Comparison of ENCODE assay signal across 8 cellular contexts in the genomic region with DNA sequence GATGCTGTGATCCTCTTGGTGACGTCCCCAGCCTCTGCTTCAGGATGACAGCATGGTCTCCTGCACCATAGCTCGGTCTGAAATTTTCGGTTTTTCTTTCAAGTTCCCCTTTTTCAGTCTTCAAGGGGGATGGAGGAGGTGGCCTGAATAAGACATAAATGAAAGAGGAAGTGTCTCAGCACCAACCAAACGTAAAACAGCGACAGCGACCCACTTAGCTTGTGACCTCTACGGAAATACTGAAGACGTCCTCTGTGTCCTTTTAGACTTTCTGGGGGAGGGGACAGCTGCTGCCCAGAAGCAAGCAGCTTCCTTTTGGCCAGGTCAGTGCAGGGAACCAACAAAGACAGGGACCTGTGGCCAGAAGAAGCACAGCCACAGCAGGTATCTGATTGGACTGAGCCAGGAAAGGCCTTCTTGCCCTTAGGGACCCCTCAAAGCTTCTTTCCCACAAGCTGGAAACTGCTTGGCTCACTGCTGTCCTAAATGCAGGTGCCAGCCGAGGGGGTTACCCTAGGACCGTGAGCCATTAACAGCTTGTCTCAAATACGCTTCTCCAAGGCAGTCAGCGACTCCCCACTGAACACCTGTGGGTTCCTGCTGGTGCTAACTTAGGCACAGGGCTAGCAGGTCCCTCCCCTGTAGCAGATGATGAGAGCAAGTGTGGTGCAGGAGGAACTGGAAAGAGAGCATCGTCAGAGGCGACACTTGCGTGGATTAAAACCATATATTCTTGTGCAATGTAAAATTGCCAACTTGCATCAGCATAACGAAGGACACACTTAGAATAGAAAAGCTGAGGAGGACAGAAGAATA.
A peak's percentile ranks its signal among the peaks of the same experiment; 100 is the strongest.
DNase-seq lines count a peak whose midpoint lies in the region; ATAC-seq and TF ChIP-seq lines count a peak whose summit lies in the region.
"Not testable (repeated sequence)": the region's sequence is repeated elsewhere in the genome, so short reads cannot be mapped to it uniquely, and the experiment has no call there.

No MANE protein-coding gene starts in this region.

- H3K4me1 ChIP-seq in prostate gland (replicated peaks) (peaks cover 19% of the 10 kb centered on the region), thyroid gland (peaks cover 26 to 52% of the 10 kb centered on the region in 2 donors)

- H3K4me1 Mint-ChIP-seq in T-helper 17 cell: peaks cover 39% of the 10 kb centered on the region

- DNase-seq in T-helper 17 cell (peak; percentile 32 to 58 (median 50)), Right ventricle myocardium superior (peak; percentile 48), thyroid gland (peak in 1 of 2 donors; percentile 14)
- DNase-seq in activated T-helper 9 cell treated with anti-CD3 and anti-CD28 coated beads, Interleukin-2, amount 50 U/mL, for 16 hours (ENCODE audit: low read depth): peak; percentile 38
- DNase-seq in prostate gland (ENCODE audit: low spot score): not testable (repeated sequence)

- H3K9me3 ChIP-seq in T-helper 17 cell (ENCODE audit: control insufficient read depth, low read length, poor library complexity, severe bottlenecking); prostate gland; thyroid gland: not testable (repeated sequence)

- H3K4me3 ChIP-seq in prostate gland; thyroid gland (replicated peaks in 1 of 3): not testable (repeated sequence)

- H3K36me3 Mint-ChIP-seq in T-helper 17 cell (ENCODE audit: low read depth): not testable (repeated sequence)

- H3K27ac ChIP-seq in prostate gland: peak overlapping the region; percentile 80 to 82
- peak overlapping the region; percentile 73 to 85 (median 77) for H3K27ac ChIP-seq in thyroid gland

- 64% methylated on average over 16 of the region's 16 CpGs for WGBS in prostate gland
- WGBS in thyroid gland, 2 donors: 71 to 81% methylated on average over 16 of the region's 16 CpGs

- intact Hi-C loops in Right ventricle myocardium superior (cut with DNase I); prostate gland (cut with DNase I); thyroid gland (cut with DNase I): not testable (repeated sequence)

- not testable (repeated sequence) for H3K36me3 ChIP-seq in prostate gland, thyroid gland

- not testable (repeated sequence) for TF ChIP-seq POLR2A in prostate gland (IDR thresholded peaks at IDR 0.05); thyroid gland (IDR thresholded peaks at IDR 0.05)

- not testable (repeated sequence) for H3K27me3 Mint-ChIP-seq in T-helper 17 cell

- peak overlapping the region; percentile 90 for H3K4me3 Mint-ChIP-seq in T-helper 17 cell

- not testable (repeated sequence) for H3K27me3 ChIP-seq in prostate gland (replicated peaks; ENCODE audit: insufficient read depth); thyroid gland

- H3K27ac Mint-ChIP-seq in T-helper 17 cell: peak overlapping the region; percentile 100

- peak; percentile 65 for ATAC-seq in GM18499 (IDR thresholded peaks at IDR 0.05; ENCODE audit: insufficient read depth, unreplicated experiment)
- ATAC-seq in GM21619 (IDR thresholded peaks at IDR 0.05; ENCODE audit: unreplicated experiment): peak; percentile 83
- ATAC-seq in HG03520 (IDR thresholded peaks at IDR 0.05; ENCODE audit: unreplicated experiment): peak; percentile 86
- peak; percentile 76 for ATAC-seq in T-helper 17 cell
- peak; percentile 19 for ATAC-seq in Right ventricle myocardium superior (ENCODE audit: poor library complexity)

- not testable (repeated sequence) for TF ChIP-seq CTCF in prostate gland (IDR thresholded peaks at IDR 0.05); thyroid gland (IDR thresholded peaks at IDR 0.05)

Comparison
In these comparisons a context has a peak if more than half of its experiments do, and no peak if none do; other contexts are left out.
1. ATAC-seq: peak in every context shown above with its lines; median percentile 86 in HG03520; 83 in GM21619; 76 in T-helper 17 cell; 65 in GM18499; 19 in Right ventricle myocardium superior.